ENCODE assay signal across 1 cellular context in the genomic region with DNA sequence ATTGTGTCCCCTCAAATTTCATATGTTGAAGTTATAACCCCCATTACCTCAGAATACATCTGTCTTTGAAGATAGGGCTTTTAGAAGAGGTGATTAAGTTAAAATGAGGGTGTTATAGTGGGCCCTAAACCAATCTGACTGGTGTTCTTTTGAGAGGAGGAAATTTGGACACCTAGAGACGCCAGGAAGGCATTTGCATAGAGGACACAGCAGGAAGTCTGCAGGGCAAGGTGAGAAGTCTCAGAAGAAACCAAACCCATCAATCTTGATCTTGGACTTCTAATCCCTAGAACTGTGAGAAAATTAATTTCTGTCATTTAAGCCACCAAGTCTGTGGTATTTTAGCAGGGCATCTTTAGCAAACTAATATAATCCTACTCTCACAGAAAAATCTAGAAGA.
TF ChIP-seq lines count a peak whose summit lies in the region.

No MANE protein-coding gene starts in this region.

TF ChIP-seq in K562, 482 proteins besides CTCF, POLR2A, EP300 and RAD21:
- TF ChIP-seq SIX5 (IDR thresholded peaks at IDR 0.05; ENCODE audit: borderline replicate concordance in 1 of 2, insufficient read depth in 1 of 2, low read depth in 1 of 2, low read length in 2 of 2), result no peak
- TF ChIP-seq RREB1 (CRISPR knock-in tag; IDR thresholded peaks at IDR 0.05), result no peak
- TF ChIP-seq CHD4 (IDR thresholded peaks at IDR 0.05; ENCODE audit: insufficient read depth, insufficient replicate concordance, low read depth, low read length, poor library complexity, severe bottlenecking), result no peak
- TF ChIP-seq, protein P1, sequence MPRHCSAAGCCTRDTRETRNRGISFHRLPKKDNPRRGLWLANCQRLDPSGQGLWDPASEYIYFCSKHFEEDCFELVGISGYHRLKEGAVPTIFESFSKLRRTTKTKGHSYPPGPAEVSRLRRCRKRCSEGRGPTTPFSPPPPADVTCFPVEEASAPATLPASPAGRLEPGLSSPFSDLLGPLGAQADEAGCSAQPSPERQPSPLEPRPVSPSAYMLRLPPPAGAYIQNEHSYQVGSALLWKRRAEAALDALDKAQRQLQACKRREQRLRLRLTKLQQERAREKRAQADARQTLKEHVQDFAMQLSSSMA (CRISPR knock-in tag; IDR thresholded peaks at IDR 0.05), result no peak
- TF ChIP-seq, protein P2, sequence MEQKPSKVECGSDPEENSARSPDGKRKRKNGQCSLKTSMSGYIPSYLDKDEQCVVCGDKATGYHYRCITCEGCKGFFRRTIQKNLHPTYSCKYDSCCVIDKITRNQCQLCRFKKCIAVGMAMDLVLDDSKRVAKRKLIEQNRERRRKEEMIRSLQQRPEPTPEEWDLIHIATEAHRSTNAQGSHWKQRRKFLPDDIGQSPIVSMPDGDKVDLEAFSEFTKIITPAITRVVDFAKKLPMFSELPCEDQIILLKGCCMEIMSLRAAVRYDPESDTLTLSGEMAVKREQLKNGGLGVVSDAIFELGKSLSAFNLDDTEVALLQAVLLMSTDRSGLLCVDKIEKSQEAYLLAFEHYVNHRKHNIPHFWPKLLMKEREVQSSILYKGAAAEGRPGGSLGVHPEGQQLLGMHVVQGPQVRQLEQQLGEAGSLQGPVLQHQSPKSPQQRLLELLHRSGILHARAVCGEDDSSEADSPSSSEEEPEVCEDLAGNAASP (IDR thresholded peaks at IDR 0.05), result no peak
- TF ChIP-seq MTF1 (CRISPR knock-in tag; IDR thresholded peaks at IDR 0.05; ENCODE audit: borderline replicate concordance), result no peak
- TF ChIP-seq HNRNPL (IDR thresholded peaks at IDR 0.05; ENCODE audit: low read depth, low read length), result no peak
- no peak for TF ChIP-seq SETDB1 (IDR thresholded peaks at IDR 0.05; ENCODE audit: low read length)
- TF ChIP-seq ZBTB17 (CRISPR knock-in tag; IDR thresholded peaks at IDR 0.05), result no peak
